In the genomic region with DNA sequence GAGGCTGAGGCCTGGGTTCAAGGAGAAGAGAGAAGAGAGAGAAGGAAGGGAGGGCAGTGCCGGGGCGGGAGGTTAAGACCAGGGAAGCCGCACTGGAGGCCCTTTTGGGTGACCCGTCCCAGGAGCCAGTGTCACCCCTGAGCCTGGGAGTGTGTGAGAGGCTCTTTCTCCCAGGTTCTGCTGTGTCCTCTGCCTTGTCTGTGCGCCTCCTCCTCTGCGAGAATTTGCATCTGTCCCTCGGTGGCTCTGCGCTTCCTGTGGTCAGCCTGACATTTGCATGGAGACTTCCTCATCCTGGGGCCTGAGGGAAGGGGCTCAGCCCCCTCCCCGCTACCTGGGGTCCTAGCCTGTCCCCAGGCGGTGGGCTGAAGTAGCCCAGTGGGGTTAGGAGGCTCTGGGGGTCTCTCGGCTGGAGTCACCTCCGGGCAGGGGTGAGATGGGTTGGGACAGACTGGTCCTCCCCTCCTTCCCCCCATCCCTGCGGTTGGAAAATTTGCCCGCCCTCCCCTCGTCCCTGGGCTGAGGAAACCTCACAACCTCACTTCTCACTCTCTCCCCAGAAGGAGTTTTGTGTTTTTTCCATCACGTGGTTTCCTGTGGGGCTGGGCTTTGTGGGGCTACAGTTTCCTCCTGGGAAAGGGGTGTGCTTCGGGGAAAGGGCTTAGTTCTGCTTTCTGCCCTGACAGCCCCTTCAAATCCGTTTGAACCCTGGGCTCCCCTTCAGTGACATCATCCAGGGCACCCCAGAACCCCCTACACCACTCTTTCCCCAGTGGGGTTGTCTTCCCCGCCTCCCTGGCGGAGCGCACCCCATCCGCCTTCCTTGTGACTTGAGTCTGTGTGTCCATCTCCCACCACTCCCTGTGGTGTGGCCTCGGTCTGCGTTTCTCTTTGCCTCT, we compare ENCODE assay signal across 1 cellular context.
TF ChIP-seq lines count a peak whose summit lies in the region.

No MANE protein-coding gene starts in this region.

TF ChIP-seq in GM12878, 131 proteins besides CTCF, POLR2A, EP300 and RAD21 (continued from another document and continues in another):
- TF ChIP-seq, protein P1, sequence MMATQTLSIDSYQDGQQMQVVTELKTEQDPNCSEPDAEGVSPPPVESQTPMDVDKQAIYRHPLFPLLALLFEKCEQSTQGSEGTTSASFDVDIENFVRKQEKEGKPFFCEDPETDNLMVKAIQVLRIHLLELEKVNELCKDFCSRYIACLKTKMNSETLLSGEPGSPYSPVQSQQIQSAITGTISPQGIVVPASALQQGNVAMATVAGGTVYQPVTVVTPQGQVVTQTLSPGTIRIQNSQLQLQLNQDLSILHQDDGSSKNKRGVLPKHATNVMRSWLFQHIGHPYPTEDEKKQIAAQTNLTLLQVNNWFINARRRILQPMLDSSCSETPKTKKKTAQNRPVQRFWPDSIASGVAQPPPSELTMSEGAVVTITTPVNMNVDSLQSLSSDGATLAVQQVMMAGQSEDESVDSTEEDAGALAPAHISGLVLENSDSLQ (IDR thresholded peaks at IDR 0.05) = peak; percentile 67
- peak; percentile 99 for TF ChIP-seq RELB (IDR thresholded peaks at IDR 0.05; ENCODE audit: low read depth)
- no peak for TF ChIP-seq FOS (IDR thresholded peaks at IDR 0.05; ENCODE audit: borderline replicate concordance, extremely low read depth, insufficient read length)
- TF ChIP-seq, protein P2, sequence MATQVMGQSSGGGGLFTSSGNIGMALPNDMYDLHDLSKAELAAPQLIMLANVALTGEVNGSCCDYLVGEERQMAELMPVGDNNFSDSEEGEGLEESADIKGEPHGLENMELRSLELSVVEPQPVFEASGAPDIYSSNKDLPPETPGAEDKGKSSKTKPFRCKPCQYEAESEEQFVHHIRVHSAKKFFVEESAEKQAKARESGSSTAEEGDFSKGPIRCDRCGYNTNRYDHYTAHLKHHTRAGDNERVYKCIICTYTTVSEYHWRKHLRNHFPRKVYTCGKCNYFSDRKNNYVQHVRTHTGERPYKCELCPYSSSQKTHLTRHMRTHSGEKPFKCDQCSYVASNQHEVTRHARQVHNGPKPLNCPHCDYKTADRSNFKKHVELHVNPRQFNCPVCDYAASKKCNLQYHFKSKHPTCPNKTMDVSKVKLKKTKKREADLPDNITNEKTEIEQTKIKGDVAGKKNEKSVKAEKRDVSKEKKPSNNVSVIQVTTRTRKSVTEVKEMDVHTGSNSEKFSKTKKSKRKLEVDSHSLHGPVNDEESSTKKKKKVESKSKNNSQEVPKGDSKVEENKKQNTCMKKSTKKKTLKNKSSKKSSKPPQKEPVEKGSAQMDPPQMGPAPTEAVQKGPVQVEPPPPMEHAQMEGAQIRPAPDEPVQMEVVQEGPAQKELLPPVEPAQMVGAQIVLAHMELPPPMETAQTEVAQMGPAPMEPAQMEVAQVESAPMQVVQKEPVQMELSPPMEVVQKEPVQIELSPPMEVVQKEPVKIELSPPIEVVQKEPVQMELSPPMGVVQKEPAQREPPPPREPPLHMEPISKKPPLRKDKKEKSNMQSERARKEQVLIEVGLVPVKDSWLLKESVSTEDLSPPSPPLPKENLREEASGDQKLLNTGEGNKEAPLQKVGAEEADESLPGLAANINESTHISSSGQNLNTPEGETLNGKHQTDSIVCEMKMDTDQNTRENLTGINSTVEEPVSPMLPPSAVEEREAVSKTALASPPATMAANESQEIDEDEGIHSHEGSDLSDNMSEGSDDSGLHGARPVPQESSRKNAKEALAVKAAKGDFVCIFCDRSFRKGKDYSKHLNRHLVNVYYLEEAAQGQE (IDR thresholded peaks at IDR 0.05; ENCODE audit: low read depth, low read length) = 0 out of 2 replicates have a peak, but pooled peaks have one; percentile 12
- TF ChIP-seq POU2F2 (IDR thresholded peaks at IDR 0.05; ENCODE audit: borderline replicate concordance, low read depth, low read length) = peak; percentile 99
- TF ChIP-seq, protein P3, sequence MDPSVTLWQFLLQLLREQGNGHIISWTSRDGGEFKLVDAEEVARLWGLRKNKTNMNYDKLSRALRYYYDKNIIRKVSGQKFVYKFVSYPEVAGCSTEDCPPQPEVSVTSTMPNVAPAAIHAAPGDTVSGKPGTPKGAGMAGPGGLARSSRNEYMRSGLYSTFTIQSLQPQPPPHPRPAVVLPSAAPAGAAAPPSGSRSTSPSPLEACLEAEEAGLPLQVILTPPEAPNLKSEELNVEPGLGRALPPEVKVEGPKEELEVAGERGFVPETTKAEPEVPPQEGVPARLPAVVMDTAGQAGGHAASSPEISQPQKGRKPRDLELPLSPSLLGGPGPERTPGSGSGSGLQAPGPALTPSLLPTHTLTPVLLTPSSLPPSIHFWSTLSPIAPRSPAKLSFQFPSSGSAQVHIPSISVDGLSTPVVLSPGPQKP (IDR thresholded peaks at IDR 0.05; ENCODE audit: low read depth, low read length) = peak; percentile 61; the same call in 1 of the 2 replicates
- peak; percentile 97 for TF ChIP-seq RAD51 (IDR thresholded peaks at IDR 0.05)
- peak; percentile 78 for TF ChIP-seq ZNF687 (IDR thresholded peaks at IDR 0.05)
- TF ChIP-seq CEBPB (IDR thresholded peaks at IDR 0.05; ENCODE audit: borderline replicate concordance in 1 of 2, low read depth in 2 of 2, low read length in 2 of 2) = no peak
- TF ChIP-seq POLR2AphosphoS2 (IDR thresholded peaks at IDR 0.05; ENCODE audit: low read depth, low read length) = peak; percentile 98
- TF ChIP-seq SIX5 (IDR thresholded peaks at IDR 0.05; ENCODE audit: low read depth, low read length, severe bottlenecking) = no peak
- 0 out of 2 replicates have a peak, but pooled peaks have one; percentile 14 for TF ChIP-seq RB1 (IDR thresholded peaks at IDR 0.05; ENCODE audit: borderline replicate concordance)
- peak; percentile 57; the same call in 1 of the 2 replicates for TF ChIP-seq IRF4 (IDR thresholded peaks at IDR 0.05; ENCODE audit: low read depth, low read length)
- TF ChIP-seq CHD2 (IDR thresholded peaks at IDR 0.05; ENCODE audit: borderline replicate concordance, low read depth, low read length) = peak; percentile 12; the same call in 1 of the 2 replicates
- TF ChIP-seq TARDBP (IDR thresholded peaks at IDR 0.05; ENCODE audit: borderline replicate concordance) = no peak
- peak; percentile 78 for TF ChIP-seq TCF3 (IDR thresholded peaks at IDR 0.05; ENCODE audit: borderline replicate concordance, insufficient read depth, low read depth, low read length)
- TF ChIP-seq DPF2 (IDR thresholded peaks at IDR 0.05) = peak; percentile 97
- TF ChIP-seq ZBED1 (IDR thresholded peaks at IDR 0.05; ENCODE audit: borderline replicate concordance) = peak; percentile 59
- TF ChIP-seq ASH2L (IDR thresholded peaks at IDR 0.05; ENCODE audit: borderline replicate concordance, low read depth) = peak; percentile 87; the same call in 1 of the 2 replicates
- peak; percentile 29; the same call in 1 of the 2 replicates for TF ChIP-seq JUNB (IDR thresholded peaks at IDR 0.05)
- TF ChIP-seq CHD1 (IDR thresholded peaks at IDR 0.05; ENCODE audit: low read depth, low read length) = no peak; the same call in 1 of the 2 replicates
- TF ChIP-seq SMARCA5 (IDR thresholded peaks at IDR 0.05) = 0 out of 2 replicates have a peak, but pooled peaks have one; percentile 12
- TF ChIP-seq CREB1 (IDR thresholded peaks at IDR 0.05; ENCODE audit: low read depth) = no peak
- TF ChIP-seq PRDM15 (CRISPR knock-in tag; IDR thresholded peaks at IDR 0.05) = no peak
- no peak for TF ChIP-seq SREBF1 (IDR thresholded peaks at IDR 0.05; ENCODE audit: low read length)
- no peak for TF ChIP-seq MYC (IDR thresholded peaks at IDR 0.05; ENCODE audit: insufficient read depth, insufficient read length, insufficient replicate concordance, low read length, severe bottlenecking)
- peak; percentile 97 for TF ChIP-seq POLR2AphosphoS5 (IDR thresholded peaks at IDR 0.05; ENCODE audit: low read length)
- no peak for TF ChIP-seq ZNF274 (IDR thresholded peaks at IDR 0.05; ENCODE audit: insufficient read depth, insufficient read length)
- TF ChIP-seq NR2F1 (conservative IDR thresholded peaks at IDR 0.05) = peak; percentile 83
- TF ChIP-seq, protein P4, sequence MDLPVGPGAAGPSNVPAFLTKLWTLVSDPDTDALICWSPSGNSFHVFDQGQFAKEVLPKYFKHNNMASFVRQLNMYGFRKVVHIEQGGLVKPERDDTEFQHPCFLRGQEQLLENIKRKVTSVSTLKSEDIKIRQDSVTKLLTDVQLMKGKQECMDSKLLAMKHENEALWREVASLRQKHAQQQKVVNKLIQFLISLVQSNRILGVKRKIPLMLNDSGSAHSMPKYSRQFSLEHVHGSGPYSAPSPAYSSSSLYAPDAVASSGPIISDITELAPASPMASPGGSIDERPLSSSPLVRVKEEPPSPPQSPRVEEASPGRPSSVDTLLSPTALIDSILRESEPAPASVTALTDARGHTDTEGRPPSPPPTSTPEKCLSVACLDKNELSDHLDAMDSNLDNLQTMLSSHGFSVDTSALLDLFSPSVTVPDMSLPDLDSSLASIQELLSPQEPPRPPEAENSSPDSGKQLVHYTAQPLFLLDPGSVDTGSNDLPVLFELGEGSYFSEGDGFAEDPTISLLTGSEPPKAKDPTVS (IDR thresholded peaks at IDR 0.05; ENCODE audit: low read depth, low read length) = no peak
- TF ChIP-seq NFXL1 (IDR thresholded peaks at IDR 0.05; ENCODE audit: borderline replicate concordance) = no peak
- TF ChIP-seq SMAD5 (IDR thresholded peaks at IDR 0.05; ENCODE audit: low read depth) = peak; percentile 91
- no peak; the same call in 1 of the 2 replicates for TF ChIP-seq MYB (IDR thresholded peaks at IDR 0.05; ENCODE audit: borderline replicate concordance, low read depth, low read length)
